Comparison of ENCODE assay signal across 6 cellular contexts in the genomic region with DNA sequence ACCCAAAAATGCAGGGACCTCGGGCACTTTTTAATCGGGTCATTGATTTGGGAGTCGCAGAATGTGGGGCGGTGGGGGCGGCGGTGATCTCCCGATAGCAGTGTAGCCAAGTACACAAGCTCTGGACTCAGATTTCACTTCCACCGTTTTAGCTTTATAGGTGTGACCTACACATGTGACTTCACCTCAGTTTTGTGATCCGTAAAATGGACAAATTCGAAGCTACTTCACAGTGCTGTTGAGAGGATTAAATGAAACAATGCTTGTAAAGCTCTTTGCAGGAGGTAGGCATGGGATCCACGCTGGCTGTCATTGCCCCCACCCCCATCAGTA. TPM values are rescaled to one million over a fixed set of nuclear protein-coding genes. Genes with fewer than 3 reads are reported as not detected.
A peak's percentile ranks its signal among the peaks of the same experiment; 100 is the strongest.
DNase-seq lines count a peak whose midpoint lies in the region; ATAC-seq lines count a peak whose summit lies in the region.

No MANE protein-coding gene starts in this region.

- peak overlapping the region; percentile 93 for H3K27ac Mint-ChIP-seq in activated CD4-positive, alpha-beta memory T cell treated with anti-CD3 and anti-CD28 coated beads for 36 hours

- H3K9me3 Mint-ChIP-seq in activated CD4-positive, alpha-beta memory T cell treated with anti-CD3 and anti-CD28 coated beads for 36 hours: no peaks in the 10 kb centered on the region

- H3K27me3 Mint-ChIP-seq in activated CD4-positive, alpha-beta memory T cell treated with anti-CD3 and anti-CD28 coated beads for 36 hours: no peaks in the 10 kb centered on the region

- peak overlapping the region; percentile 94 for H3K4me3 Mint-ChIP-seq in activated CD4-positive, alpha-beta memory T cell treated with anti-CD3 and anti-CD28 coated beads for 36 hours

- no peak for DNase-seq in activated CD4-positive, alpha-beta memory T cell treated with anti-CD3 and anti-CD28 coated beads for 36 hours
- DNase-seq in lung microvascular endothelial cell (ENCODE audit: low read depth in 2 of 2) (peak; percentile 37 to 48), hippocampal formation (lab: John Stamatoyannopoulos, UW) (no peak), AML-193 (lab: John Stamatoyannopoulos, UW) (no peak)

- H3K27ac ChIP-seq in HUES48 (ENCODE audit: low read depth, low read length): peak overlapping the region; percentile 90

- H3K9me3 ChIP-seq in HUES48 (ENCODE audit: control insufficient read depth, insufficient read depth, low read length): no peaks in the 10 kb centered on the region

- H3K9ac ChIP-seq in HUES48 (ENCODE audit: low read depth, low read length): peak overlapping the region; percentile 95

- peaks cover 24% of the 10 kb centered on the region for H3K4me1 Mint-ChIP-seq in activated CD4-positive, alpha-beta memory T cell treated with anti-CD3 and anti-CD28 coated beads for 36 hours (ENCODE audit: low read depth)

- no peaks in the 10 kb centered on the region for H3K27me3 ChIP-seq in HUES48 (ENCODE audit: control insufficient read depth, insufficient read depth, low read length)

- peaks cover 35% of the 10 kb centered on the region for H3K36me3 ChIP-seq in HUES48 (ENCODE audit: control insufficient read depth, insufficient read depth, low read length)

- H3K4me1 ChIP-seq in HUES48 (ENCODE audit: control insufficient read depth, insufficient read depth, low read length): 0 out of 2 replicates have a peak, but pooled peaks cover 3% of the 10 kb centered on the region

- H3K4me3 ChIP-seq in HUES48 (ENCODE audit: low read depth, low read length): peak overlapping the region; percentile 94

- peaks cover 16% of the 10 kb centered on the region for H3K36me3 Mint-ChIP-seq in activated CD4-positive, alpha-beta memory T cell treated with anti-CD3 and anti-CD28 coated beads for 36 hours

- POLR2A ChIA-PET in activated CD4-positive, alpha-beta memory T cell treated with anti-CD3 and anti-CD28 coated beads for 36 hours (lab: Charles Lee): interaction anchor here (0.6 to 2.6 kb wide), 7 partner anchors 11 to 207 kb away, joined by 3 to 14 read pairs (median 4); a partner anchor contains a TSS

- intact Hi-C loops in activated CD4-positive, alpha-beta memory T cell treated with anti-CD3 and anti-CD28 coated beads for 36 hours (cut with micrococcal nuclease): loop anchor here (10.0 kb wide), 1 partner anchor 149 kb away; a partner anchor contains a TSS

- no peak for ATAC-seq in HG03442 (IDR thresholded peaks at IDR 0.05; ENCODE audit: unreplicated experiment)

- CTCF ChIA-PET in activated CD4-positive, alpha-beta memory T cell treated with anti-CD3 and anti-CD28 coated beads for 36 hours (lab: Charles Lee): interaction anchor here (0.7 to 3.0 kb wide), 5 partner anchors 9 to 239 kb away, joined by 3 to 18 read pairs (median 3); no protein-coding TSS in a partner anchor

RNA-seq across cellular contexts. Expression of a gene that starts 0.5 kb away (rescaled TPM):
- total RNA-seq in activated CD4-positive, alpha-beta memory T cell treated with anti-CD3 and anti-CD28 coated beads for 36 hours: 10 to 100 TPM; 18.7 to 22.0 TPM
- total RNA-seq in lung microvascular endothelial cell: 13.1 and 15.9 TPM in 2 replicates

RNA-seq across cellular contexts. Expression of a gene that starts 0.7 kb away (rescaled TPM):
- 100 to 1,000 TPM; 107 to 109 TPM for total RNA-seq in activated CD4-positive, alpha-beta memory T cell treated with anti-CD3 and anti-CD28 coated beads for 36 hours
- 30.2 and 31.4 TPM in 2 replicates for total RNA-seq in lung microvascular endothelial cell

RNA-seq across cellular contexts. Expression of a gene that starts 35.3 kb away (rescaled TPM):
- 10 to 100 TPM; 44.0 to 51.6 TPM for total RNA-seq in activated CD4-positive, alpha-beta memory T cell treated with anti-CD3 and anti-CD28 coated beads for 36 hours
- total RNA-seq in lung microvascular endothelial cell: 3.8 and 4.6 TPM in 2 replicates

RNA-seq across cellular contexts. Expression of a gene that starts 36.5 kb away (rescaled TPM):
- total RNA-seq in activated CD4-positive, alpha-beta memory T cell treated with anti-CD3 and anti-CD28 coated beads for 36 hours: under 1 TPM; 0.90 to 0.94 TPM
- total RNA-seq in lung microvascular endothelial cell: not detected in 2 replicates

RNA-seq across cellular contexts. Expression of a gene that starts 50.4 kb away (rescaled TPM):
- total RNA-seq in activated CD4-positive, alpha-beta memory T cell treated with anti-CD3 and anti-CD28 coated beads for 36 hours: 1 to 10 TPM; 4.4 to 4.9 TPM
- not detected in 2 replicates for total RNA-seq in lung microvascular endothelial cell

Comparison
In these comparisons a context has a peak if more than half of its experiments do, and no peak if none do; other contexts are left out.
1. DNase-seq: peak in lung microvascular endothelial cell (2 of 2); none in activated CD4-positive, alpha-beta memory T cell treated with anti-CD3 and anti-CD28 coated beads for 36 hours (single experiment), hippocampal formation (0 of 2) and AML-193 (0 of 2).